In genomic region chr12:132460571-132460970, GRCh38 we compare ENCODE assay signal across 1 cellular context.
TF ChIP-seq lines count a peak whose summit lies in the region.

No MANE protein-coding gene starts in this region.

TF ChIP-seq in H1, 55 proteins besides CTCF, POLR2A, EP300 and RAD21:
- TF ChIP-seq SP1 (IDR thresholded peaks at IDR 0.05; ENCODE audit: low read depth, low read length) (0 out of 2 replicates have a peak, but pooled peaks have one; percentile 36), E2F6 (IDR thresholded peaks at IDR 0.05) (no peak)
